In genomic region chr5:111392181-111392580, GRCh38 we compare ENCODE assay signal across 1 cellular context.
TF ChIP-seq lines count a peak whose summit lies in the region.

No MANE protein-coding gene starts in this region.

TF ChIP-seq in GM23338, 12 proteins besides CTCF, POLR2A, EP300 and RAD21 (continued from another document):
- TF ChIP-seq ZNF462 (CRISPR knock-in tag; IDR thresholded peaks at IDR 0.05) (no peak), ETS1 (IDR thresholded peaks at IDR 0.05) (no peak), EZH2phosphoT487 (IDR thresholded peaks at IDR 0.05; ENCODE audit: unreplicated experiment) (no peak), ZNF331 (CRISPR knock-in tag; IDR thresholded peaks at IDR 0.05; ENCODE audit: low read depth) (no peak)
TF ChIP-seq in GM23338: peak in this region for 0.
